In the genomic region with DNA sequence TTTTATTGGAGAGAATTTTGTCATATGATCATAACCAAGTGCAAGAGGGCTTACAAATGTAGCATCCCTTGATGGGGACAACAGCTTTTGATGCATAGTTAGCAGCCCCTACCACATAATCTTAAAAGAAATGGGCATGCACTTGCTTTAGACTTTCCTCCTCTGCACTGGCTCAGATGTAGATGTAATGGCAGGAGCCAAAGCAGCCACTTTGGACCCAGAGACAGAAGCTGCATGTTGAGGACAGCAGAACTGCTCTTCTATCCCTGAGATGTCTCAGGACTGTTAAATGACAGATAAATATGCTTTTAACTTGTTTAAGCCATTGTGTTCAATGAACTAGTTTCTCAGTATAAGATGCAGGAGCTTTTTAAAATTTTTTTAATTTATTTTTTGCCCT, we compare ENCODE assay signal across 28 cellular contexts.
"Had no signal": no experiment of that assay in that cellular context is flagged by ENCODE, and none has a peak within 500 bp of the region (broad histone marks: within the 10 kb centered on the region; RNA-seq: fewer than 3 reads in every experiment).

No MANE protein-coding gene starts in this region.

- H3K27me3 ChIP-seq: MG63 had no signal

- H3K4me3 ChIP-seq: MG63 had no signal

- H3K9me3 ChIP-seq: MG63 had no signal

- DNase-seq: Kasumi-1, MG63, MM.1S, MV-4-11, NCI-H1048, NCI-H1092, NCI-H1105, NCI-H1105 treated with DMSO at 0.1 percent for 48 hours, NCI-H1417 treated with DMSO at 0.1 percent for 48 hours, NCI-H1436, NCI-H1436 treated with DMSO at 0.1 percent for 48 hours, NCI-H146, NCI-H1694, NCI-H1694 treated with DMSO at 0.1 percent for 48 hours, NCI-H187, NCI-H1930, NCI-H2081, NCI-H2081 treated with DMSO at 0.1 percent for 48 hours, NCI-H2107, NCI-H2171, NCI-H2227 treated with DMSO at 0.1 percent for 48 hours, NCI-H226, NCI-H345, NCI-H446, NCI-H446 treated with DMSO at 0.1 percent for 48 hours, NCI-H510A, NCI-H524, NCI-H524 treated with DMSO at 0.1 percent for 48 hours had no signal

- H3K36me3 ChIP-seq: MG63 had no signal
